Comparison of ENCODE assay signal across 9 cellular contexts in genomic region chr7:121385800-121386179, GRCh38. TPM values are rescaled to one million over a fixed set of nuclear protein-coding genes. Genes with fewer than 3 reads are reported as not detected.
DNase-seq lines count a peak whose midpoint lies in the region; ATAC-seq, FAIRE-seq and TF ChIP-seq lines count a peak whose summit lies in the region.
"Had no signal": no experiment of that assay in that cellular context is flagged by ENCODE, and none has a peak within 500 bp of the region (broad histone marks: within the 10 kb centered on the region; RNA-seq: fewer than 3 reads in every experiment).

No MANE protein-coding gene starts in this region.

- TF ChIP-seq CTCF in GM12878 (IDR thresholded peaks at IDR 0.05 in 2 of 3, conservative IDR thresholded peaks at IDR 0.05 in 1 of 3; ENCODE audit: control insufficient read depth in 2 of 3, extremely low read depth in 1 of 3, insufficient read depth in 1 of 3, low read depth in 3 of 3, low read length in 3 of 3): no peak

- no peak overlapping the region for H3K4me3 ChIP-seq in GM12878
- H3K4me3 ChIP-seq in small intestine (ENCODE audit: low read depth in 1 of 2, low read length in 2 of 2): no peak overlapping the region

- H3K4me1 ChIP-seq in GM12878 (ENCODE audit: control insufficient read depth, insufficient read depth, low read length) (peaks cover 43% of the 10 kb centered on the region), small intestine (ENCODE audit: control insufficient read depth in 2 of 2, insufficient read depth in 1 of 2, low read depth in 1 of 2, low read length in 1 of 2) (peaks cover 9 to 13% of the 10 kb centered on the region in 2 donors)

- H3K27me3 ChIP-seq in GM12878 (replicated peaks in 1 of 2; ENCODE audit: control insufficient read depth in 2 of 2, insufficient read depth in 2 of 2, low read length in 1 of 2) (no peaks in the 10 kb centered on the region), small intestine (ENCODE audit: control insufficient read depth in 2 of 2, insufficient read depth in 2 of 2, low read length in 2 of 2) (no peaks in the 10 kb centered on the region)

- H3K9me3 ChIP-seq in GM12878 (replicated peaks; ENCODE audit: control insufficient read depth, insufficient read depth, low read length) (no peaks in the 10 kb centered on the region; the same call in 1 of the 3 replicates), small intestine (ENCODE audit: control insufficient read depth, low read depth) (no peaks in the 10 kb centered on the region)

- no peak overlapping the region for H3K4me3 Mint-ChIP-seq in activated naive CD4-positive, alpha-beta T cell treated with anti-CD3 and anti-CD28 coated beads for 36 hours

- H3K27ac Mint-ChIP-seq in activated naive CD4-positive, alpha-beta T cell treated with anti-CD3 and anti-CD28 coated beads for 36 hours: no peak overlapping the region

- no TSS peak for BruUV-seq in GM12878 (replicated peaks; lab: Mats Ljungman, UMichigan)

- TF ChIP-seq RAD21 in GM12878 (IDR thresholded peaks at IDR 0.05; ENCODE audit: insufficient read depth, low read depth, low read length): no peak

- H3K9me3 Mint-ChIP-seq in activated naive CD4-positive, alpha-beta T cell treated with anti-CD3 and anti-CD28 coated beads for 36 hours: no peaks in the 10 kb centered on the region

- no peak for FAIRE-seq in GM12878 (lab: Jason Lieb, UNC)
- FAIRE-seq in small intestine (lab: Jason Lieb, UNC): no peak
- FAIRE-seq: endometrium had no signal

- ATAC-seq in GM19438 (IDR thresholded peaks at IDR 0.05; ENCODE audit: low read depth, unreplicated experiment) (peak; percentile 79), HG03439 (IDR thresholded peaks at IDR 0.05; ENCODE audit: unreplicated experiment) (peak; percentile 78), GM12878 (peak; percentile 79)

- H3K27me3 Mint-ChIP-seq in activated naive CD4-positive, alpha-beta T cell treated with anti-CD3 and anti-CD28 coated beads for 36 hours (ENCODE audit: low read depth): no peaks in the 10 kb centered on the region

- peak overlapping the region; percentile 75 for H3K4me2 ChIP-seq in GM12878 (ENCODE audit: control insufficient read depth, insufficient read depth)

- SMC1A ChIA-PET in GM12878 (lab: Charles Lee; ENCODE audit: uncharacterized antibody, unreplicated experiment): interaction anchor here (0.8 to 13.5 kb wide), 15 partner anchors 10 to 221 kb away, joined by 3 to 281 read pairs (median 3); partner anchors contain the start of gene FAM3C

- peak; percentile 87 to 94; a peak in 3 of 4 replicates for TF ChIP-seq EP300 in GM12878 (IDR thresholded peaks at IDR 0.05; ENCODE audit: borderline replicate concordance in 1 of 2, control insufficient read depth in 1 of 2, low read depth in 2 of 2, low read length in 2 of 2)

- peak overlapping the region; percentile 61 for H3K9ac ChIP-seq in GM12878 (ENCODE audit: control insufficient read depth, insufficient read depth, low read length)

- 0% methylated on average over 1 of the region's 1 CpG for WGBS in GM12878 (ENCODE audit: insufficient coverage, insufficient replicate concordance, low lambda C conversion rate, missing lambda C conversion rate)
- 3 to 12% (median 4%) methylated on average over 1 of the region's 1 CpG for WGBS in small intestine, 3 donors

- no peak overlapping the region for H2AFZ ChIP-seq in GM12878 (ENCODE audit: control insufficient read depth, low read depth, low read length)

- intact Hi-C loops in GM12878 (cut with micrococcal nuclease; ENCODE audit: unreplicated experiment): loop anchor here (1.0 to 10.0 kb wide), 3 partner anchors 145 to 1249 kb away; partner anchors contain the start of gene TSPAN12
- intact Hi-C loops in activated naive CD4-positive, alpha-beta T cell treated with anti-CD3 and anti-CD28 coated beads for 36 hours (cut with micrococcal nuclease): loop anchor here (1.0 to 5.0 kb wide), 3 partner anchors 10 to 117 kb away; partner anchors contain the start of gene FAM3C

- peaks cover 5% of the 10 kb centered on the region for H3K36me3 Mint-ChIP-seq in activated naive CD4-positive, alpha-beta T cell treated with anti-CD3 and anti-CD28 coated beads for 36 hours (ENCODE audit: low read depth)

- TF ChIP-seq POLR2A in GM12878 (IDR thresholded peaks at IDR 0.05; ENCODE audit: low read depth, low read length): no peak

- RAD21 ChIA-PET in GM12878 (lab: Charles Lee; ENCODE audit: unreplicated experiment): interaction anchor here (0.7 to 10.5 kb wide), 11 partner anchors 9 to 608 kb away, joined by 3 to 272 read pairs (median 5); partner anchors contain the start of gene FAM3C

- peaks cover 86% of the 10 kb centered on the region for H3K79me2 ChIP-seq in GM12878 (ENCODE audit: control insufficient read depth, insufficient read depth, low read length)

- peak; percentile 42 for DNase-seq in DMS79 (lab: John Stamatoyannopoulos, UW)
- peak; percentile 76 for DNase-seq in GM12878 (ENCODE audit: low read depth, low spot score)
- DNase-seq in small intestine: peak; percentile 33
- no peak for DNase-seq in KG1 (lab: John Stamatoyannopoulos, UW)
- no peak for DNase-seq in stimulated activated CD4-positive, alpha-beta T cell treated with anti-CD3 and anti-CD28 coated beads, Interleukin-15, amount 100 ng/mL, for 24 hours
- DNase-seq in activated naive CD4-positive, alpha-beta T cell treated with anti-CD3 and anti-CD28 coated beads for 36 hours: no peak

- H3K27ac ChIP-seq in GM12878 (ENCODE audit: control insufficient read depth, insufficient read depth) (peak overlapping the region; percentile 92), small intestine (ENCODE audit: low read depth in 1 of 2, low read length in 1 of 2) (peak overlapping the region; percentile 0 to 80)

- peaks cover 67% of the 10 kb centered on the region for H3K4me1 Mint-ChIP-seq in activated naive CD4-positive, alpha-beta T cell treated with anti-CD3 and anti-CD28 coated beads for 36 hours (ENCODE audit: low read depth)

- no peaks in the 10 kb centered on the region for H4K20me1 ChIP-seq in GM12878 (ENCODE audit: control insufficient read depth, insufficient read depth)

- H3K36me3 ChIP-seq in GM12878 (ENCODE audit: control insufficient read depth in 2 of 2, insufficient read depth in 2 of 2, low read length in 1 of 2) (no peaks in the 10 kb centered on the region; a peak in 1 of 4 replicates), small intestine (ENCODE audit: control insufficient read depth in 2 of 2, insufficient read depth in 2 of 2, low read length in 2 of 2) (peaks cover 0 to 3% of the 10 kb centered on the region in 2 donors)

- in situ Hi-C loops in GM12878 (cut with MboI): loop anchor here (25.0 kb wide), 1 partner anchor 973 kb away; no protein-coding TSS in a partner anchor

- CTCF ChIA-PET in GM12878 (lab: Yijun Ruan, JAX): interaction anchor here (1.4 to 12.1 kb wide), 6 partner anchors 10 to 161 kb away, joined by 3 to 87 read pairs (median 34); partner anchors contain the start of gene FAM3C
- CTCF ChIA-PET in activated naive CD4-positive, alpha-beta T cell treated with anti-CD3 and anti-CD28 coated beads for 36 hours (lab: Charles Lee): interaction anchor here (1.5 to 7.4 kb wide), 2 partner anchors 10 to 18 kb away, joined by 5 to 42 read pairs; partner anchors contain the start of gene FAM3C

- POLR2A ChIA-PET in GM12878 (lab: Charles Lee): interaction anchor here (0.8 to 8.7 kb wide), 8 partner anchors 9 to 979 kb away, joined by 3 to 81 read pairs (median 4); partner anchors contain the start of gene FAM3C

TF ChIP-seq in GM12878, 131 proteins besides CTCF, POLR2A, EP300 and RAD21 (continues in another document):
- TF ChIP-seq GABPA (IDR thresholded peaks at IDR 0.05; ENCODE audit: low read depth): peak; percentile 30; the same call in 1 of the 2 replicates

RNA-seq across cellular contexts. Expression of gene FAM3C, which starts 10.3 kb away (rescaled TPM):
- total RNA-seq in GM12878 (2013; cell fraction: nucleolus; rRNA removed): 225 and 231 TPM in 2 replicates
- total RNA-seq in GM12878 (2014; rRNA removed): 23.6 and 28.8 TPM in 2 replicates
- 22.8 and 23.5 TPM in 2 replicates for total RNA-seq in GM12878 (2014; rRNA removed; fragmentation: Illumina TruSeq; extraction: Trizol)
- 25.0 and 25.7 TPM in 2 replicates for total RNA-seq in GM12878 (2021)
- 25.9 TPM for polyA plus RNA-seq in GM12878 (2011; ENCODE audit: low read depth)
- polyA plus RNA-seq in GM12878 (2011; rRNA removed): 110 and 179 TPM in 2 replicates
- 24.1 and 27.6 TPM in 2 replicates for polyA plus RNA-seq in GM12878 (2011; cell fraction: cytosol; rRNA removed)
- 72.4 and 86.3 TPM in 2 replicates for polyA plus RNA-seq in GM12878 (2011; cell fraction: nucleus; rRNA removed)
- 40.1 and 44.7 TPM in 2 replicates for polyA plus RNA-seq in GM12878 (2012)
- 34.6 and 50.6 TPM in 2 replicates for polyA plus RNA-seq in GM12878 (2014; fragmentation: Illumina TruSeq; extraction: Trizol)
- polyA plus RNA-seq in GM12878 (2014; fragmentation: Nextera tagmentation; extraction: Ambion mirVana): 10 to 100 TPM; 11.0 to 13.6 TPM
- polyA plus RNA-seq in GM12878 (2014; rRNA removed): 26.0 and 30.6 TPM in 2 replicates
- polyA plus RNA-seq in GM12878 (2016; fragmentation: Nextera tagmentation; extraction: Ambion mirVana): 10 to 100 TPM; 33.4 to 38.0 TPM
- polyA minus RNA-seq in GM12878 (2011; rRNA and poly(A)+ RNA removed): 30.8 and 44.3 TPM in 2 replicates
- 14.0 and 20.4 TPM in 2 replicates for polyA minus RNA-seq in GM12878 (2011; cell fraction: cytosol; rRNA and poly(A)+ RNA removed)
- 104 and 136 TPM in 2 replicates for polyA minus RNA-seq in GM12878 (2011; cell fraction: nucleus; rRNA and poly(A)+ RNA removed)
- polyA plus RNA-seq in small intestine: 100 to 1,000 TPM in 2 of 3 donors, 10 to 100 TPM in 1; 98.0 to 166 (median 145) TPM
- 10 to 100 TPM; 11.5 to 13.9 TPM for total RNA-seq in activated naive CD4-positive, alpha-beta T cell treated with anti-CD3 and anti-CD28 coated beads for 36 hours

RNA-seq across cellular contexts. Expression of gene WNT16, which starts 57.0 kb away (rescaled TPM):
- total RNA-seq in GM12878 (2013; cell fraction: nucleolus; rRNA removed): not detected in 2 replicates
- total RNA-seq in GM12878 (2014; rRNA removed) (0.11 TPM in 1 of 2 replicates, not detected in the other), GM12878 (2014; rRNA removed; fragmentation: Illumina TruSeq; extraction: Trizol) (not detected in 2 replicates), GM12878 (2021) (0.16 TPM in 1 of 2 replicates, not detected in the other)
- 0.13 TPM for polyA plus RNA-seq in GM12878 (2011; ENCODE audit: low read depth)
- polyA plus RNA-seq in GM12878 (2011; rRNA removed) (0.05 TPM in 1 of 2 replicates, not detected in the other), GM12878 (2014; fragmentation: Illumina TruSeq; extraction: Trizol) (0.10 TPM in 1 of 2 replicates, not detected in the other), GM12878 (2014; fragmentation: Nextera tagmentation; extraction: Ambion mirVana) (under 1 TPM in 1 of 2 experiments, not detected in 1; 0.05 TPM), GM12878 (2014; rRNA removed) (0.06 TPM in 1 of 2 replicates, not detected in the other), GM12878 (2016; fragmentation: Nextera tagmentation; extraction: Ambion mirVana) (under 1 TPM in 1 of 2 experiments, not detected in 1; 0.07 TPM), small intestine (under 1 TPM in 1 of 3 donors, not detected in 2; 0.30 TPM)
- polyA plus RNA-seq in GM12878 (2011; cell fraction: cytosol; rRNA removed): 0.01 TPM in 1 of 2 replicates, not detected in the other
- not detected in 2 replicates for polyA plus RNA-seq in GM12878 (2011; cell fraction: nucleus; rRNA removed)
- polyA plus RNA-seq in GM12878 (2012): not detected in 2 replicates
- not detected in 2 replicates for polyA minus RNA-seq in GM12878 (2011; rRNA and poly(A)+ RNA removed)
- not detected in 2 replicates for polyA minus RNA-seq in GM12878 (2011; cell fraction: cytosol; rRNA and poly(A)+ RNA removed)
- not detected in 2 replicates for polyA minus RNA-seq in GM12878 (2011; cell fraction: nucleus; rRNA and poly(A)+ RNA removed)
- not detected for total RNA-seq in activated naive CD4-positive, alpha-beta T cell treated with anti-CD3 and anti-CD28 coated beads for 36 hours

Comparison
In these comparisons a context has a peak if more than half of its experiments do, and no peak if none do; other contexts are left out.
1. DNase-seq: peak in DMS79 (single experiment), GM12878 (single experiment) and small intestine (single experiment); none in KG1 (single experiment), stimulated activated CD4-positive, alpha-beta T cell treated with anti-CD3 and anti-CD28 coated beads, Interleukin-15, amount 100 ng/mL, for 24 hours (single experiment) and activated naive CD4-positive, alpha-beta T cell treated with anti-CD3 and anti-CD28 coated beads for 36 hours (single experiment).
2. Peak in every context shown above with its lines, with median percentiles within 50 percentile points of each other: ATAC-seq.